ENCODE assay signal across 18 cellular contexts in the genomic region with DNA sequence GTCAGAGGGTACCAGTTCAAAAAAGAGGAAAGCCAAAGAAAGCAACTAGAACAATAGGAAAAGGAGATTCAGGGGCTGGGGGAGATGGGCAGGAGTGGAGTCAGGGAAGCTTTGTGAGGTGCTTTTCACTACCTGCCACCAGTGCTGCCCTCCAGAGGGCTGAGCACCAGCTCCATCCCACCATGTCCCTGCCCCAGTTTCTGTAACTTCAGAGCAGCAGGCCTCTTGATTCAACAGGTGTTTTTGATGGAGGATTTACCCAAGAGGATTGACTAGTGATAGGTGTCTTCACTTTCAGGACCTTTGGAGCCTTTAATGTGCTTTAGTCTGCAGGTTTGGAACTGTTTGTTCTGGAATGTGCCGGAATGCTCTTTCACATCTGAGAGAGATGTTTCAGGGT. TPM values are rescaled to one million over a fixed set of nuclear protein-coding genes. Genes with fewer than 3 reads are reported as not detected.
DNase-seq lines count a peak whose midpoint lies in the region; ATAC-seq, FAIRE-seq and TF ChIP-seq lines count a peak whose summit lies in the region.
"Had no signal": no experiment of that assay in that cellular context is flagged by ENCODE, and none has a peak within 500 bp of the region (broad histone marks: within the 10 kb centered on the region; RNA-seq: fewer than 3 reads in every experiment).

No MANE protein-coding gene starts in this region.

- peak; percentile 14 for DNase-seq in ELF-1 (ENCODE audit: low read depth, low spot score)
- DNase-seq in LNCaP clone FGC (ENCODE audit: low read depth), result no peak
- DNase-seq in H1 (ENCODE audit: low read depth in 1 of 2, low spot score in 2 of 2), result no peak
- DNase-seq in kidney epithelial cell (ENCODE audit: low read depth), result no peak
- DNase-seq in COR-L47 (lab: John Stamatoyannopoulos, UW), result no peak
- DNase-seq in breast epithelium (ENCODE audit: low spot score in 2 of 2), result no peak
- no peak for DNase-seq in NCI-H146 treated with DMSO at 0.1 percent for 48 hours (lab: John Stamatoyannopoulos, UW; ENCODE audit: unreplicated experiment)
- DNase-seq: DMS153, MG63, NCI-H1092, NCI-H1694, NCI-H446, NCI-H69, RPMI8226, SIG-M5 had no signal

- H2AFZ ChIP-seq in H1 (ENCODE audit: low read length), result no peak overlapping the region

- TF ChIP-seq RAD21 in H1 (IDR thresholded peaks at IDR 0.05 in 1 of 2, conservative IDR thresholded peaks at IDR 0.05 in 1 of 2; ENCODE audit: low read depth in 2 of 2, low read length in 2 of 2), result peak; percentile 38 to 50

- no peak overlapping the region for H3K9ac ChIP-seq in H1 (replicated peaks in 1 of 4; ENCODE audit: extremely low read depth in 1 of 4, low read depth in 3 of 4, low read length in 3 of 4)
- H3K9ac ChIP-seq: KMS-11 had no signal

- intact Hi-C loops in breast epithelium (cut with DNase I; ENCODE audit: low total_unique reads), result loop anchor here (10.0 kb wide), 1 partner anchor 1955 kb away; no protein-coding TSS in a partner anchor

- 0 out of 2 replicates have a peak, but pooled peaks have one; percentile 11 for TF ChIP-seq CTCF in LNCaP clone FGC (IDR thresholded peaks at IDR 0.05; ENCODE audit: control insufficient read depth, extremely low read depth, insufficient read depth)
- peak; percentile 44 to 59 (median 56) for TF ChIP-seq CTCF in H1 (IDR thresholded peaks at IDR 0.05; ENCODE audit: control extremely low read depth in 1 of 3, insufficient read depth in 1 of 3, low read depth in 1 of 3, low read length in 3 of 3)
- peak; percentile 3 for TF ChIP-seq CTCF in kidney epithelial cell (IDR thresholded peaks at IDR 0.05; ENCODE audit: insufficient read depth, low read length, poor library complexity, severe bottlenecking)
- TF ChIP-seq CTCF in breast epithelium (IDR thresholded peaks at IDR 0.05), result no peak

- H3K23me2 ChIP-seq in H1 (ENCODE audit: low read depth, low read length), result no peaks in the 10 kb centered on the region

- no peak overlapping the region for H2BK12ac ChIP-seq in H1 (ENCODE audit: low read depth, low read length)

- no peak overlapping the region for H3K27ac ChIP-seq in H1 (ENCODE audit: low read depth, low read length)
- no peak overlapping the region for H3K27ac ChIP-seq in breast epithelium
- H3K27ac ChIP-seq: C4-2B, KMS-11 had no signal

- no peak overlapping the region for H4K8ac ChIP-seq in H1 (ENCODE audit: extremely low read depth, insufficient read depth, low read length)

- TF ChIP-seq EP300 in H1 (IDR thresholded peaks at IDR 0.05; ENCODE audit: borderline replicate concordance in 1 of 2, low read depth in 2 of 2, low read length in 2 of 2), result no peak

- H3K27me3 ChIP-seq in H1 (replicated peaks in 1 of 4; ENCODE audit: control insufficient read depth in 3 of 4, extremely low read depth in 1 of 4, insufficient read depth in 3 of 4, low read length in 3 of 4) (no peaks in the 10 kb centered on the region), kidney epithelial cell (ENCODE audit: control insufficient read depth, insufficient read depth, low read length) (no peaks in the 10 kb centered on the region), breast epithelium (no peaks in the 10 kb centered on the region)
- H3K27me3 ChIP-seq: MG63 had no signal

- no peak for TF ChIP-seq POLR2A in H1 (IDR thresholded peaks at IDR 0.05; ENCODE audit: control extremely low read depth in 1 of 2, low read depth in 2 of 2, low read length in 2 of 2)
- TF ChIP-seq POLR2A in breast epithelium (IDR thresholded peaks at IDR 0.05), result no peak

- peaks cover 2% of the 10 kb centered on the region; the same call in 1 of the 2 replicates for H3K79me1 ChIP-seq in H1 (ENCODE audit: low read depth, low read length)

- H3K79me2 ChIP-seq in H1 (ENCODE audit: control insufficient read depth in 1 of 2, insufficient read depth in 2 of 2, low read length in 2 of 2), result peaks cover 0 to 59% of the 10 kb centered on the region in 2 experiments; a peak in 2 of 4 replicates

- no peak overlapping the region for H2AK5ac ChIP-seq in H1 (ENCODE audit: low read depth, low read length)

- no peak overlapping the region for H3K56ac ChIP-seq in H1 (replicated peaks; ENCODE audit: insufficient read length, low read depth, low read length)

- WGBS in H1 (ENCODE audit: extremely low coverage in 1 of 2, insufficient coverage in 1 of 2, insufficient read length in 1 of 2, insufficient replicate concordance in 2 of 2, low coverage in 1 of 2, low lambda C conversion rate in 2 of 2, missing lambda C conversion rate in 1 of 2), 2 experiments, result 88% methylated on average over 1 of the region's 1 CpG; no CpG with 5 or more reads in 1 of the 2 experiments

- H2BK20ac ChIP-seq in H1 (ENCODE audit: low read length), result no peak overlapping the region

- H3K4me3 ChIP-seq in LNCaP clone FGC (ENCODE audit: low read depth, low read length), result no peak overlapping the region
- no peak overlapping the region for H3K4me3 ChIP-seq in H1 (ENCODE audit: extremely low read depth in 1 of 4, insufficient read depth in 2 of 4, low read depth in 3 of 4, low read length in 4 of 4)
- no peak overlapping the region for H3K4me3 ChIP-seq in kidney epithelial cell (ENCODE audit: low read depth, low read length)
- H3K4me3 ChIP-seq in breast epithelium, result no peak overlapping the region
- H3K4me3 ChIP-seq: MG63 had no signal

- no peak overlapping the region for H3K18ac ChIP-seq in H1 (ENCODE audit: extremely low read depth, low read length)

- H2BK5ac ChIP-seq in H1 (ENCODE audit: low read depth, low read length), result no peak overlapping the region

- no peak for ATAC-seq in HG03039 (IDR thresholded peaks at IDR 0.05; ENCODE audit: unreplicated experiment)

- H3K4ac ChIP-seq in H1 (replicated peaks; ENCODE audit: insufficient read length, low read depth, low read length), result no peak overlapping the region

- H3K9me3 ChIP-seq in H1 (ENCODE audit: insufficient read depth in 2 of 2, low read depth in 1 of 2, low read length in 1 of 2), result no peaks in the 10 kb centered on the region
- no peaks in the 10 kb centered on the region for H3K9me3 ChIP-seq in breast epithelium
- H3K9me3 ChIP-seq: MG63 had no signal

- no peak overlapping the region for H4K5ac ChIP-seq in H1 (ENCODE audit: insufficient read length, low read depth, low read length)

- H2BK120ac ChIP-seq in H1 (replicated peaks; ENCODE audit: low read depth, low read length), result no peak overlapping the region

- H3K36me3 ChIP-seq in H1 (ENCODE audit: control insufficient read depth in 2 of 4, insufficient read depth in 4 of 4, low read length in 3 of 4) (no peaks in the 10 kb centered on the region), kidney epithelial cell (ENCODE audit: control insufficient read depth, insufficient read depth, low read length) (no peaks in the 10 kb centered on the region), breast epithelium (no peaks in the 10 kb centered on the region)
- H3K36me3 ChIP-seq: MG63 had no signal

- CTCF ChIA-PET in H1 (lab: Charles Lee; ENCODE audit: partially characterized antibody), result interaction anchor here (0.7 to 1.5 kb wide), 4 partner anchors 10 to 286 kb away, joined by 3 to 6 read pairs (median 3); no protein-coding TSS in a partner anchor

- no peak overlapping the region for H2BK15ac ChIP-seq in H1 (ENCODE audit: low read length)

- peaks cover 0 to 3% of the 10 kb centered on the region in 2 experiments for H4K20me1 ChIP-seq in H1 (replicated peaks in 1 of 2; ENCODE audit: control insufficient read depth in 1 of 2, insufficient read depth in 2 of 2, low read length in 2 of 2)

- no peak overlapping the region for H3K14ac ChIP-seq in H1 (ENCODE audit: insufficient read length)

- H4K91ac ChIP-seq in H1 (replicated peaks; ENCODE audit: insufficient read length, low read length), result no peak overlapping the region

- H3K4me1 ChIP-seq in H1 (replicated peaks in 1 of 4; ENCODE audit: control insufficient read depth in 3 of 4, insufficient read depth in 4 of 4, low read length in 3 of 4) (no peaks in the 10 kb centered on the region; a peak in 1 of 7 replicates), breast epithelium (no peaks in the 10 kb centered on the region)

- FAIRE-seq in H1 (lab: Jason Lieb, UNC), result peak; percentile 7

- no peak overlapping the region for H3K4me2 ChIP-seq in H1 (ENCODE audit: insufficient read depth in 1 of 2, low read depth in 2 of 2, low read length in 2 of 2)
- H3K4me2 ChIP-seq: KMS-11 had no signal

- POLR2A ChIA-PET in H1 (lab: Charles Lee; ENCODE audit: partially characterized antibody), result interaction anchor here (1.1 to 3.2 kb wide), 2 partner anchors 9 to 11 kb away, joined by 3 to 22 read pairs; partner anchors contain the start of gene KIT

- no peak overlapping the region for H3K23ac ChIP-seq in H1 (ENCODE audit: insufficient read length)

TF ChIP-seq in H1, 55 proteins besides CTCF, POLR2A, EP300 and RAD21 (continues in another document):
- 0 out of 2 replicates have a peak, but pooled peaks have one; percentile 30 for TF ChIP-seq YY1 (IDR thresholded peaks at IDR 0.05; ENCODE audit: low read depth, low read length)

RNA-seq across cellular contexts. Expression of gene KIT, which starts 12.1 kb away (rescaled TPM):
- total RNA-seq in H1 (2021; fragmentation: NEBNext Ultra II Directional; extraction: Animal tissue kit (Norgen Biotek cat#: 25700)), result 24.8 and 27.7 TPM in 2 replicates
- 10.2 and 14.4 TPM in 2 replicates for polyA plus RNA-seq in H1 (2011; rRNA removed)
- polyA plus RNA-seq in H1 (2011; cell fraction: cytosol; rRNA removed), result 15.5 TPM
- polyA plus RNA-seq in H1 (2011; cell fraction: nucleus; rRNA removed), result 14.3 TPM
- 13.2 to 19.5 TPM (median 15.7 TPM) in 4 replicates for polyA plus RNA-seq in H1 (2012, experiment 1 of 2)
- 0.83 TPM for polyA plus RNA-seq in H1 (2012, experiment 2 of 2)
- 27.9 TPM for polyA plus RNA-seq in H1 (2013, experiment 1 of 2)
- 27.5 TPM for polyA plus RNA-seq in H1 (2013, experiment 2 of 2)
- 48.1 and 68.2 TPM in 2 replicates for polyA minus RNA-seq in H1 (2011; rRNA and poly(A)+ RNA removed)
- polyA minus RNA-seq in H1 (2011; cell fraction: cytosol; rRNA and poly(A)+ RNA removed), result 23.2 TPM
- 34.8 TPM for polyA minus RNA-seq in H1 (2011; cell fraction: nucleus; rRNA and poly(A)+ RNA removed)
- total RNA-seq in kidney epithelial cell (0.34 and 1.7 TPM in 2 replicates), breast epithelium (100 to 1,000 TPM in 1 of 3 donors, 10 to 100 TPM in 2; 23.2 to 297 (median 75.4) TPM)

Comparison
In these comparisons a context has a peak if more than half of its experiments do, and no peak if none do; other contexts are left out.
1. CTCF ChIP-seq: peak in LNCaP clone FGC (single experiment), H1 (3 of 3) and kidney epithelial cell (single experiment); none in breast epithelium (0 of 3).